1 cellular context compared by ENCODE assay signal in the genomic region with DNA sequence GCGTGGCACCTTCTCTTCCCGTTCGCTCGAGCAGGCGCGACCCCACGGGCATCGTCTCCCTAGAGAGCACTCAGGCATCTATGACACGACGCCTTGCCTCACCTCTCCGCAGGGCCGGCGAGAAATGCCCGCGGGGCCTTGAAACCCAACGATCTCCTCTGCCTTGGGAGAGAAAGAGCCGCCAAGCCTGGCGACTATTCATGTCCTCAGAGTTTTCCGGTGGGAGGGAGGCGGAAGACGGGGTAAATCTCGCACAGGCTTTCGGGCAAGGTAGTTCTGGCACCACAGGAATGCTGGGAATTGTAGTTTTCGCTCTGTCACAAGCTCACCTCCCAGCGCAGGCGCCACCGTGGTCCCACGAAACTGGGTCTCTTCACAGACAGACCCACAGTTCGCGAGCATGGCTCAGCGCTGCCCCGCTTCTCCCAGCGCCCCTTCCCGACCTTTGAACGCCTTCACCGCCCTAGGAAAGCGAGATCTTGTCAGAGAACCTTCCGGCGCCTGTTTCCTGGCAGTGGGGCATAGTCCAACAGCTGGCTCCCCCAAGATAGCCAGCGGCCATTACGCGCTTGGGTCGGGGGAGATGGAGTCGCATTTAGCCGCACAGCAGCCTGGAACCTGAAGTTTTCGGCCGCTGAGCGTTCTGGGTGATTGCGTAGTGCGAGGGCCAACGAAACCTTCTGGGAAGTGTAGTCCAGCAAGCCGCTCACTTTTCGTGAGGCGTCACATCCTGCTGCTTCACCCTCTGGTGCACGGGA.
TF ChIP-seq lines count a peak whose summit lies in the region.

A gene with protein sequence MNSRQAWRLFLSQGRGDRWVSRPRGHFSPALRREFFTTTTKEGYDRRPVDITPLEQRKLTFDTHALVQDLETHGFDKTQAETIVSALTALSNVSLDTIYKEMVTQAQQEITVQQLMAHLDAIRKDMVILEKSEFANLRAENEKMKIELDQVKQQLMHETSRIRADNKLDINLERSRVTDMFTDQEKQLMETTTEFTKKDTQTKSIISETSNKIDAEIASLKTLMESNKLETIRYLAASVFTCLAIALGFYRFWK (minus strand): TSS at position 597 of the 758 bp plus-strand sequence. CDS start 395 bp downstream, at position 202.

TF ChIP-seq in HepG2, 621 proteins besides CTCF, POLR2A, EP300 and RAD21 (continued from another document and continues in another):
- TF ChIP-seq, protein P1, sequence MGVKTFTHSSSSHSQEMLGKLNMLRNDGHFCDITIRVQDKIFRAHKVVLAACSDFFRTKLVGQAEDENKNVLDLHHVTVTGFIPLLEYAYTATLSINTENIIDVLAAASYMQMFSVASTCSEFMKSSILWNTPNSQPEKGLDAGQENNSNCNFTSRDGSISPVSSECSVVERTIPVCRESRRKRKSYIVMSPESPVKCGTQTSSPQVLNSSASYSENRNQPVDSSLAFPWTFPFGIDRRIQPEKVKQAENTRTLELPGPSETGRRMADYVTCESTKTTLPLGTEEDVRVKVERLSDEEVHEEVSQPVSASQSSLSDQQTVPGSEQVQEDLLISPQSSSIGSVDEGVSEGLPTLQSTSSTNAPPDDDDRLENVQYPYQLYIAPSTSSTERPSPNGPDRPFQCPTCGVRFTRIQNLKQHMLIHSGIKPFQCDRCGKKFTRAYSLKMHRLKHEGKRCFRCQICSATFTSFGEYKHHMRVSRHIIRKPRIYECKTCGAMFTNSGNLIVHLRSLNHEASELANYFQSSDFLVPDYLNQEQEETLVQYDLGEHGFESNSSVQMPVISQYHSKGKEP (CRISPR knock-in tag; IDR thresholded peaks at IDR 0.05): 0 out of 2 replicates have a peak, but pooled peaks have one; percentile 27
- TF ChIP-seq JUNB (CRISPR knock-in tag; IDR thresholded peaks at IDR 0.05; ENCODE audit: borderline replicate concordance): no peak
- TF ChIP-seq, protein P2, sequence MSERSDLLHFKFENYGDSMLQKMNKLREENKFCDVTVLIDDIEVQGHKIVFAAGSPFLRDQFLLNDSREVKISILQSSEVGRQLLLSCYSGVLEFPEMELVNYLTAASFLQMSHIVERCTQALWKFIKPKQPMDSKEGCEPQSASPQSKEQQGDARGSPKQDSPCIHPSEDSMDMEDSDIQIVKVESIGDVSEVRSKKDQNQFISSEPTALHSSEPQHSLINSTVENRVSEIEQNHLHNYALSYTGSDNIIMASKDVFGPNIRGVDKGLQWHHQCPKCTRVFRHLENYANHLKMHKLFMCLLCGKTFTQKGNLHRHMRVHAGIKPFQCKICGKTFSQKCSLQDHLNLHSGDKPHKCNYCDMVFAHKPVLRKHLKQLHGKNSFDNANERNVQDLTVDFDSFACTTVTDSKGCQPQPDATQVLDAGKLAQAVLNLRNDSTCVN (CRISPR knock-in tag; IDR thresholded peaks at IDR 0.05; ENCODE audit: borderline replicate concordance): peak; percentile 76; the same call in 1 of the 2 replicates
- TF ChIP-seq, protein P3, sequence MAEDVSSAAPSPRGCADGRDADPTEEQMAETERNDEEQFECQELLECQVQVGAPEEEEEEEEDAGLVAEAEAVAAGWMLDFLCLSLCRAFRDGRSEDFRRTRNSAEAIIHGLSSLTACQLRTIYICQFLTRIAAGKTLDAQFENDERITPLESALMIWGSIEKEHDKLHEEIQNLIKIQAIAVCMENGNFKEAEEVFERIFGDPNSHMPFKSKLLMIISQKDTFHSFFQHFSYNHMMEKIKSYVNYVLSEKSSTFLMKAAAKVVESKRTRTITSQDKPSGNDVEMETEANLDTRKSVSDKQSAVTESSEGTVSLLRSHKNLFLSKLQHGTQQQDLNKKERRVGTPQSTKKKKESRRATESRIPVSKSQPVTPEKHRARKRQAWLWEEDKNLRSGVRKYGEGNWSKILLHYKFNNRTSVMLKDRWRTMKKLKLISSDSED (CRISPR knock-in tag; IDR thresholded peaks at IDR 0.05): no peak
- peak; percentile 40; the same call in 1 of the 2 replicates for TF ChIP-seq RXRB (CRISPR knock-in tag; IDR thresholded peaks at IDR 0.05; ENCODE audit: borderline replicate concordance)
- peak; percentile 20; the same call in 1 of the 2 replicates for TF ChIP-seq MED1 (CRISPR knock-in tag; IDR thresholded peaks at IDR 0.05)
- TF ChIP-seq TCF7 (IDR thresholded peaks at IDR 0.05; ENCODE audit: low read depth): no peak
- TF ChIP-seq, protein P4, sequence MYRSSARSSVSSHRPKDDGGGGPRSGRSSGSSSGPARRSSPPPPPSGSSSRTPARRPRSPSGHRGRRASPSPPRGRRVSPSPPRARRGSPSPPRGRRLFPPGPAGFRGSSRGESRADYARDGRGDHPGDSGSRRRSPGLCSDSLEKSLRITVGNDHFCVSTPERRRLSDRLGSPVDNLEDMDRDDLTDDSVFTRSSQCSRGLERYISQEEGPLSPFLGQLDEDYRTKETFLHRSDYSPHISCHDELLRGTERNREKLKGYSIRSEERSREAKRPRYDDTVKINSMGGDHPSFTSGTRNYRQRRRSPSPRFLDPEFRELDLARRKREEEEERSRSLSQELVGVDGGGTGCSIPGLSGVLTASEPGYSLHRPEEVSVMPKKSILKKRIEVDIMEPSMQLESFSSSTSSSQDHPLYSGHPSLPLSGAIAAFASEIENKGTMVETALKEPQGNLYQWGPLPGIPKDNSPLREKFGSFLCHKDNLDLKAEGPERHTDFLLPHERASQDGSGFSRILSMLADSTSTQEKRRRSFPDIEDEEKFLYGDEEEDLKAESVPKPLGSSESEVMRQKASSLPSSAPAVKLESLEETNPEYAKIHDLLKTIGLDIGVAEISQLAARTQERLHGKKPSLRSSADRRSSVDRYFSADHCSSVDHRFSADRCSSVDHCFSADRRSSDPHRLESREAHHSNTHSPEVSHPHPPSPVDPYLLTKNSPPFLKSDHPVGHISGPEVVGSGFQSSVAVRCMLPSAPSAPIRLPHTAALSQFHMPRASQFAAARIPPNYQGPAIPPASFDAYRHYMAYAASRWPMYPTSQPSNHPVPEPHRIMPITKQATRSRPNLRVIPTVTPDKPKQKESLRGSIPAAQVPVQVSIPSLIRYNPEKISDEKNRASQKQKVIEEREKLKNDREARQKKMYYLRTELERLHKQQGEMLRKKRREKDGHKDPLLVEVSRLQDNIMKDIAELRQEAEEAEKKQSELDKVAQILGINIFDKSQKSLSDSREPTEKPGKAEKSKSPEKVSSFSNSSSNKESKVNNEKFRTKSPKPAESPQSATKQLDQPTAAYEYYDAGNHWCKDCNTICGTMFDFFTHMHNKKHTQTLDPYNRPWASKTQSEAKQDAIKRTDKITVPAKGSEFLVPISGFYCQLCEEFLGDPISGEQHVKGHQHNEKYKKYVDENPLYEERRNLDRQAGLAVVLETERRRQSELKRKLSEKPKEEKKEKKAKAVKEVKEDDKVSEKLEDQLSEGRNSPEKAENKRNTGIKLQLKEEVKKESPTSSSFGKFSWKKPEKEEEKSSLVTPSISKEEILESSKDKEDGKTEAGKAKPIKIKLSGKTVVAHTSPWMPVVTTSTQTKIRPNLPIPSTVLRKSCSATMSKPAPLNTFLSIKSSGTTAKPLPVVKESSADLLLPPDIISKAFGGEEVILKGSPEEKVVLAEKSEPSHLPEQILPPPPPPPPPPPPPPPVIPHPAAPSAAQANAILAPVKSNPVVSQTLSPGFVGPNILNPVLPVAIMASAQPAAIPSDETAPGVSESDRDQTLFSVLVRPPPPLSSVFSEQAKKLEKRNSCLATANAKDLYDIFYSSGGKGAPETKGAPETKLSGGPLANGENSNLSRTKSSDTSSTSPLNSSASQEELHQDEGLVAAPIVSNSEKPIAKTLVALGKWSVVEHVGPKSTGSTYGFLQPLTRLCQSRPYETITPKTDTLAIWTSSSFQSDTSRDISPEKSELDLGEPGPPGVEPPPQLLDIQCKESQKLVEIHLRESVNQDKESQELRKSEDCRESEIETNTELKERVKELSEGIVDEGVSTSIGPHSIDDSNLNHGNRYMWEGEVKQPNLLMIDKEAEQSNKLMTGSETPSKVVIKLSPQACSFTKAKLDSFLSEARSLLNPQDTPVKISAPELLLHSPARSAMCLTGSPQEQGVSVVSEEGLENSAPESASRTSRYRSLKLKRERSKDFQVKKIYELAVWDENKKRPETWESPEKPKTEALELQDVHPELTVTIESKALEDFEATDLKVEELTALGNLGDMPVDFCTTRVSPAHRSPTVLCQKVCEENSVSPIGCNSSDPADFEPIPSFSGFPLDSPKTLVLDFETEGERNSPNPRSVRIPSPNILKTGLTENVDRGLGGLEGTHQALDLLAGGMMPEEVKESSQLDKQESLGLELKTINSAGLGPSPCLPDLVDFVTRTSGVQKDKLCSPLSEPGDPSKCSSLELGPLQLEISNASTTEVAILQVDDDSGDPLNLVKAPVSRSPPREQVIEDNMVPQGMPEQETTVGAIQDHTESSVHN (CRISPR knock-in tag; IDR thresholded peaks at IDR 0.05): no peak
- peak; percentile 92 for TF ChIP-seq NFRKB (IDR thresholded peaks at IDR 0.05)
- no peak; the same call in 1 of the 2 replicates for TF ChIP-seq ZNF460 (CRISPR knock-in tag; IDR thresholded peaks at IDR 0.05; ENCODE audit: borderline replicate concordance)
- peak; percentile 94 for TF ChIP-seq ATF1 (CRISPR knock-in tag; IDR thresholded peaks at IDR 0.05)
- TF ChIP-seq ZNF788 (CRISPR knock-in tag; IDR thresholded peaks at IDR 0.05; ENCODE audit: borderline replicate concordance): peak; percentile 84
- TF ChIP-seq HOXA7 (CRISPR knock-in tag; IDR thresholded peaks at IDR 0.05): no peak
- no peak for TF ChIP-seq SYNCRIP (IDR thresholded peaks at IDR 0.05; ENCODE audit: insufficient read depth, low read depth, low read length)
- no peak for TF ChIP-seq SNRNP70 (IDR thresholded peaks at IDR 0.05; ENCODE audit: low read depth, low read length)
- peak; percentile 71; the same call in 1 of the 2 replicates for TF ChIP-seq ZNF572 (CRISPR knock-in tag; IDR thresholded peaks at IDR 0.05)
- TF ChIP-seq ZNF20 (CRISPR knock-in tag; IDR thresholded peaks at IDR 0.05): no peak
- 0 out of 2 replicates have a peak, but pooled peaks have one; percentile 12 for TF ChIP-seq ZNF354B (CRISPR knock-in tag; IDR thresholded peaks at IDR 0.05)
- no peak; the same call in none of the 2 replicates for TF ChIP-seq SP4 (CRISPR knock-in tag; IDR thresholded peaks at IDR 0.05)
- no peak; the same call in none of the 2 replicates for TF ChIP-seq DNMT1 (CRISPR knock-in tag; IDR thresholded peaks at IDR 0.05)
- TF ChIP-seq ZMYM2 (CRISPR knock-in tag; IDR thresholded peaks at IDR 0.05): 0 out of 2 replicates have a peak, but pooled peaks have one; percentile 35
- peak; percentile 40; the same call in 1 of the 2 replicates for TF ChIP-seq NFYB (CRISPR knock-in tag; IDR thresholded peaks at IDR 0.05)
- TF ChIP-seq, protein P5, sequence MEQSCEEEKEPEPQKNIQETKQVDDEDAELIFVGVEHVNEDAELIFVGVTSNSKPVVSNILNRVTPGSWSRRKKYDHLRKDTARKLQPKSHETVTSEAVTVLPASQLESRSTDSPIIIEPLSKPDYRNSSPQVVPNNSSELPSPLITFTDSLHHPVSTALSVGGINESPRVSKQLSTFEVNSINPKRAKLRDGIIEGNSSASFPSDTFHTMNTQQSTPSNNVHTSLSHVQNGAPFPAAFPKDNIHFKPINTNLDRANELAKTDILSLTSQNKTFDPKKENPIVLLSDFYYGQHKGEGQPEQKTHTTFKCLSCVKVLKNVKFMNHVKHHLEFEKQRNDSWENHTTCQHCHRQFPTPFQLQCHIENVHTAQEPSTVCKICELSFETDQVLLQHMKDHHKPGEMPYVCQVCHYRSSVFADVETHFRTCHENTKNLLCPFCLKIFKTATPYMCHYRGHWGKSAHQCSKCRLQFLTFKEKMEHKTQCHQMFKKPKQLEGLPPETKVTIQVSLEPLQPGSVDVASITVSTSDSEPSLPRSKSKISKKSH (CRISPR knock-in tag; IDR thresholded peaks at IDR 0.05; ENCODE audit: borderline replicate concordance): peak; percentile 93; the same call in 1 of the 2 replicates
- TF ChIP-seq MEIS1 (CRISPR knock-in tag; IDR thresholded peaks at IDR 0.05; ENCODE audit: borderline replicate concordance): no peak
- peak; percentile 91 for TF ChIP-seq SUZ12 (IDR thresholded peaks at IDR 0.05; ENCODE audit: low read depth, low read length)
- TF ChIP-seq, protein P6, sequence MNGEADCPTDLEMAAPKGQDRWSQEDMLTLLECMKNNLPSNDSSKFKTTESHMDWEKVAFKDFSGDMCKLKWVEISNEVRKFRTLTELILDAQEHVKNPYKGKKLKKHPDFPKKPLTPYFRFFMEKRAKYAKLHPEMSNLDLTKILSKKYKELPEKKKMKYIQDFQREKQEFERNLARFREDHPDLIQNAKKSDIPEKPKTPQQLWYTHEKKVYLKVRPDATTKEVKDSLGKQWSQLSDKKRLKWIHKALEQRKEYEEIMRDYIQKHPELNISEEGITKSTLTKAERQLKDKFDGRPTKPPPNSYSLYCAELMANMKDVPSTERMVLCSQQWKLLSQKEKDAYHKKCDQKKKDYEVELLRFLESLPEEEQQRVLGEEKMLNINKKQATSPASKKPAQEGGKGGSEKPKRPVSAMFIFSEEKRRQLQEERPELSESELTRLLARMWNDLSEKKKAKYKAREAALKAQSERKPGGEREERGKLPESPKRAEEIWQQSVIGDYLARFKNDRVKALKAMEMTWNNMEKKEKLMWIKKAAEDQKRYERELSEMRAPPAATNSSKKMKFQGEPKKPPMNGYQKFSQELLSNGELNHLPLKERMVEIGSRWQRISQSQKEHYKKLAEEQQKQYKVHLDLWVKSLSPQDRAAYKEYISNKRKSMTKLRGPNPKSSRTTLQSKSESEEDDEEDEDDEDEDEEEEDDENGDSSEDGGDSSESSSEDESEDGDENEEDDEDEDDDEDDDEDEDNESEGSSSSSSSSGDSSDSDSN (CRISPR knock-in tag; IDR thresholded peaks at IDR 0.05): peak; percentile 66
- TF ChIP-seq SIN3B (IDR thresholded peaks at IDR 0.05; ENCODE audit: low read length): peak; percentile 46; the same call in 1 of the 2 replicates
